In genomic region chr2:140270229-140270628, GRCh38 we compare ENCODE assay signal across 2 cellular contexts.
TF ChIP-seq lines count a peak whose summit lies in the region.

No MANE protein-coding gene starts in this region.

TF ChIP-seq in HepG2, 621 proteins besides CTCF, POLR2A, EP300 and RAD21:
- peak; percentile 69 for TF ChIP-seq ATF7 (IDR thresholded peaks at IDR 0.05)
- no peak for TF ChIP-seq ATF7 (CRISPR knock-in tag; IDR thresholded peaks at IDR 0.05)
- TF ChIP-seq, protein P1, sequence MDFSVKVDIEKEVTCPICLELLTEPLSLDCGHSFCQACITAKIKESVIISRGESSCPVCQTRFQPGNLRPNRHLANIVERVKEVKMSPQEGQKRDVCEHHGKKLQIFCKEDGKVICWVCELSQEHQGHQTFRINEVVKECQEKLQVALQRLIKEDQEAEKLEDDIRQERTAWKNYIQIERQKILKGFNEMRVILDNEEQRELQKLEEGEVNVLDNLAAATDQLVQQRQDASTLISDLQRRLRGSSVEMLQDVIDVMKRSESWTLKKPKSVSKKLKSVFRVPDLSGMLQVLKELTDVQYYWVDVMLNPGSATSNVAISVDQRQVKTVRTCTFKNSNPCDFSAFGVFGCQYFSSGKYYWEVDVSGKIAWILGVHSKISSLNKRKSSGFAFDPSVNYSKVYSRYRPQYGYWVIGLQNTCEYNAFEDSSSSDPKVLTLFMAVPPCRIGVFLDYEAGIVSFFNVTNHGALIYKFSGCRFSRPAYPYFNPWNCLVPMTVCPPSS (IDR thresholded peaks at IDR 0.05): no peak

TF ChIP-seq in SK-N-SH, 30 proteins besides CTCF, POLR2A, EP300 and RAD21:
- TF ChIP-seq, protein P2, sequence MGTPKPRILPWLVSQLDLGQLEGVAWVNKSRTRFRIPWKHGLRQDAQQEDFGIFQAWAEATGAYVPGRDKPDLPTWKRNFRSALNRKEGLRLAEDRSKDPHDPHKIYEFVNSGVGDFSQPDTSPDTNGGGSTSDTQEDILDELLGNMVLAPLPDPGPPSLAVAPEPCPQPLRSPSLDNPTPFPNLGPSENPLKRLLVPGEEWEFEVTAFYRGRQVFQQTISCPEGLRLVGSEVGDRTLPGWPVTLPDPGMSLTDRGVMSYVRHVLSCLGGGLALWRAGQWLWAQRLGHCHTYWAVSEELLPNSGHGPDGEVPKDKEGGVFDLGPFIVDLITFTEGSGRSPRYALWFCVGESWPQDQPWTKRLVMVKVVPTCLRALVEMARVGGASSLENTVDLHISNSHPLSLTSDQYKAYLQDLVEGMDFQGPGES (IDR thresholded peaks at IDR 0.05; ENCODE audit: low read depth, low read length): no peak
- no peak for TF ChIP-seq MXI1 (IDR thresholded peaks at IDR 0.05; ENCODE audit: low read depth, low read length)
TF ChIP-seq in SK-N-SH: peak in this region for 0.
